Comparison of ENCODE assay signal across 8 cellular contexts in the genomic region with DNA sequence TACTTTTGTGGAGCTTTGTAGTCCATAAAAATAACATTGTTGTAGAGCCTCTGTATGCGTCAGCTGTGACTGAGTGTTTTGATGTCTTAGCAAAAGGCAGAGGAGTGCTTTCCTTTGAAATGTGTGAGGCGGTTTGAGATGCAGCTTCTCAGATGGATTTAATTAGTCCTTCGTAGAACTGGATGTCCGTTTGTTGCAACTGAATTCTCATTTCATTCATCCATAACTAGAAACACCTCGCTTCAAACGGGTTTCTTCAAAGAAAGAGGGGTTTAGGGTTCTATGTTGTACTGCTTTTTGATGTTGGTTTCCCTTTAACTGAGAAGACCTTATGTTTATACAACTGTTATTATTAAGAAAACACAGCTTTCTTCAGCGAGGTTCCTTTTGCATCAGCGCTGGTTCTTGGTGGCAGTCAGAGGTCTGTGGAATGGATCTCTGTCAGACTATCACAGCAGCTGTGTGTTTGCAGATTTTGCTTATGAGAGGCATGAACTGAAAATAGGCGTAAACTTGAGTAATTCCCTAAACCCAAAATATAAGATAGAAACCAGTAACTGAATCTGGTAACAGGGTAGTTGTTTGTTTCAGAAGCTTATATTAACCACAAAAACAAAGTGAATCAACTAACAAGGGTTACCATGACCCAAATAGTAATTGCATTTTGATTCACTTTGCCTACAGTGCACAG.
DNase-seq lines count a peak whose midpoint lies in the region; ATAC-seq and TF ChIP-seq lines count a peak whose summit lies in the region.

No MANE protein-coding gene starts in this region.

- no peaks in the 10 kb centered on the region for H4K20me1 ChIP-seq in BLaER1 treated with 17β-estradiol and CSF1 and Interleukin-3, amounts not matched to agents 10 nM and 100 nM

- H3K36me3 ChIP-seq in BLaER1 treated with 17β-estradiol and CSF1 and Interleukin-3, amounts not matched to agents 10 nM and 100 nM, result no peaks in the 10 kb centered on the region

- H3K27me3 ChIP-seq in BLaER1 treated with 17β-estradiol and CSF1 and Interleukin-3, amounts not matched to agents 10 nM and 100 nM, result no peaks in the 10 kb centered on the region

- peaks cover 35% of the 10 kb centered on the region for H3K4me1 Mint-ChIP-seq in activated CD4-positive, alpha-beta memory T cell treated with anti-CD3 and anti-CD28 coated beads, Interleukin-2, amount 10 ng/mL, durations not matched to agents 7 days and 5 days
- peaks cover 53% of the 10 kb centered on the region for H3K4me1 Mint-ChIP-seq in neural crest cell

- H3K9me3 ChIP-seq in BLaER1 treated with 17β-estradiol and CSF1 and Interleukin-3, amounts not matched to agents 10 nM and 100 nM (replicated peaks in 1 of 11), result peaks cover 0 to 8% (median 0%) of the 10 kb centered on the region in 11 experiments; a peak in 4 of 22 replicates

- CTCF ChIA-PET in activated CD4-positive, alpha-beta memory T cell treated with anti-CD3 and anti-CD28 coated beads, Interleukin-2, amount 10 ng/mL, durations not matched to agents 7 days and 5 days (lab: Charles Lee), result interaction anchor here (0.8 to 1.7 kb wide), 3 partner anchors 121 to 892 kb away, joined by 3 to 4 read pairs (median 3); no protein-coding TSS in a partner anchor

- no peak overlapping the region for H3K4me3 ChIP-seq in BLaER1 treated with 17β-estradiol and CSF1 and Interleukin-3, amounts not matched to agents 10 nM and 100 nM

- TF ChIP-seq CTCF in neural crest cell (conservative IDR thresholded peaks at IDR 0.05), result no peak

- H3K27me3 Mint-ChIP-seq in activated CD4-positive, alpha-beta memory T cell treated with anti-CD3 and anti-CD28 coated beads, Interleukin-2, amount 10 ng/mL, durations not matched to agents 7 days and 5 days, result no peaks in the 10 kb centered on the region
- H3K27me3 Mint-ChIP-seq in neural crest cell (ENCODE audit: low read depth), result no peaks in the 10 kb centered on the region

- peak overlapping the region; percentile 28 for H3K4me3 Mint-ChIP-seq in activated CD4-positive, alpha-beta memory T cell treated with anti-CD3 and anti-CD28 coated beads, Interleukin-2, amount 10 ng/mL, durations not matched to agents 7 days and 5 days
- peak overlapping the region; percentile 13 for H3K4me3 Mint-ChIP-seq in neural crest cell

- peaks cover 5% of the 10 kb centered on the region for H3K36me3 Mint-ChIP-seq in activated CD4-positive, alpha-beta memory T cell treated with anti-CD3 and anti-CD28 coated beads, Interleukin-2, amount 10 ng/mL, durations not matched to agents 7 days and 5 days (ENCODE audit: low read depth)
- H3K36me3 Mint-ChIP-seq in neural crest cell (ENCODE audit: low read depth), result no peaks in the 10 kb centered on the region

- POLR2A ChIA-PET in activated CD4-positive, alpha-beta memory T cell treated with anti-CD3 and anti-CD28 coated beads, Interleukin-2, amount 10 ng/mL, durations not matched to agents 7 days and 5 days (lab: Charles Lee), result interaction anchor here (1.0 to 1.7 kb wide), 5 partner anchors 8 to 113 kb away, joined by 3 to 5 read pairs (median 3); no protein-coding TSS in a partner anchor

- H3K9me3 Mint-ChIP-seq in activated CD4-positive, alpha-beta memory T cell treated with anti-CD3 and anti-CD28 coated beads, Interleukin-2, amount 10 ng/mL, durations not matched to agents 7 days and 5 days, result no peaks in the 10 kb centered on the region
- no peaks in the 10 kb centered on the region for H3K9me3 Mint-ChIP-seq in neural crest cell

- peaks cover 33 to 61% (median 42%) of the 10 kb centered on the region in 10 experiments for H3K4me1 ChIP-seq in BLaER1 treated with 17β-estradiol and CSF1 and Interleukin-3, amounts not matched to agents 10 nM and 100 nM

- H3K27ac ChIP-seq in BLaER1 treated with 17β-estradiol and CSF1 and Interleukin-3, amounts not matched to agents 10 nM and 100 nM, result peak overlapping the region in 2 of 11 experiments; percentile 59 to 60; a peak in 2 of 22 replicates

- peak overlapping the region; percentile 81 for H3K27ac Mint-ChIP-seq in activated CD4-positive, alpha-beta memory T cell treated with anti-CD3 and anti-CD28 coated beads, Interleukin-2, amount 10 ng/mL, durations not matched to agents 7 days and 5 days
- H3K27ac Mint-ChIP-seq in neural crest cell (ENCODE audit: unreplicated experiment), result peak overlapping the region; percentile 62

- peak overlapping the region; percentile 22 to 73 (median 54); a peak in 21 of 22 replicates for H3K4me2 ChIP-seq in BLaER1 treated with 17β-estradiol and CSF1 and Interleukin-3, amounts not matched to agents 10 nM and 100 nM

- peak; percentile 26 for DNase-seq in activated CD4-positive, alpha-beta memory T cell treated with anti-CD3 and anti-CD28 coated beads, Interleukin-2, amount 10 ng/mL, durations not matched to agents 7 days and 5 days
- no peak for DNase-seq in neural crest cell (ENCODE audit: low read depth, low spot score)
- no peak for DNase-seq in NCI-H345 treated with DMSO at 0.1 percent for 48 hours (lab: John Stamatoyannopoulos, UW; ENCODE audit: unreplicated experiment)
- DNase-seq in NCI-H187 (lab: John Stamatoyannopoulos, UW), result no peak

- peak overlapping the region in 1 of 11 experiments; percentile 11; a peak in 2 of 22 replicates for H3K9ac ChIP-seq in BLaER1 treated with 17β-estradiol and CSF1 and Interleukin-3, amounts not matched to agents 10 nM and 100 nM

- peak; percentile 97 for ATAC-seq in GM18873 (IDR thresholded peaks at IDR 0.05; ENCODE audit: low FRiP score, unreplicated experiment)
- peak; percentile 87 for ATAC-seq in HG03039 (IDR thresholded peaks at IDR 0.05; ENCODE audit: unreplicated experiment)
- no peak for ATAC-seq in HG03097 (IDR thresholded peaks at IDR 0.05; ENCODE audit: low FRiP score, unreplicated experiment)
